Comparison of ENCODE assay signal across 27 cellular contexts in the genomic region with DNA sequence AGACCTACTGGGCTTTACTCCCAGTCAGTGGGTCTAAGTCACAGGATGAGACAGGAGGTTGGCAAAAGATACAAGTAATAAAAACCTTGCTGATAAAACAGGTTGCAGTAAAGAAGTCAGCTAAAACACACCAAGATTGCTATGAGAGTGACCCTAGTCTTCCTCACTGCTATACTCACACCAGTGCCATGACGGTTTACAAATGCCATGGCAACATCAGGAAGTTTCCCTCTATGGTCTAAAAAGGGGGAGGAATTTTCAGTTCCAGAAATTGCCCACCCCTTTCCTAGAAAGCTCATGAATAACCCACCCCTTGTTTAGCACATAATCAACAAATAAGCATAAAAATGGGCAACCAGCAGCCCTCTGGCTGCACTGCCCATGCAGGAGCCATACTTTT.
DNase-seq lines count a peak whose midpoint lies in the region; ATAC-seq, FAIRE-seq and TF ChIP-seq lines count a peak whose summit lies in the region.
"Had no signal": no experiment of that assay in that cellular context is flagged by ENCODE, and none has a peak within 500 bp of the region (broad histone marks: within the 10 kb centered on the region; RNA-seq: fewer than 3 reads in every experiment).

No MANE protein-coding gene starts in this region.

- no peaks in the 10 kb centered on the region for H3K36me3 ChIP-seq in HepG2 (replicated peaks in 1 of 2; ENCODE audit: control insufficient read depth in 1 of 2, insufficient read depth in 2 of 2, low read length in 2 of 2)
- H3K36me3 ChIP-seq in right lobe of liver = no peaks in the 10 kb centered on the region
- H3K36me3 ChIP-seq: left lung, SJCRH30, thoracic aorta had no signal

- WGBS in HepG2 (ENCODE audit: low lambda C conversion rate) = 40% methylated on average over 1 of the region's 1 CpG
- no CpG with 5 or more reads among the region's 1 CpG for WGBS in right lobe of liver (ENCODE audit: insufficient coverage, low coverage, low lambda C conversion rate, missing lambda C conversion rate)

- H3K9ac ChIP-seq in HepG2 (ENCODE audit: insufficient read depth, low read depth, low read length) = no peak overlapping the region

- intact Hi-C loops in HepG2 (cut with micrococcal nuclease; ENCODE audit: unreplicated experiment) = loop anchor here (5.0 kb wide), 1 partner anchor 37 kb away; no protein-coding TSS in a partner anchor
- intact Hi-C loops in right lobe of liver (cut with DNase I) = no loop called here

- H3K27me3 ChIP-seq in HepG2 (ENCODE audit: control insufficient read depth in 1 of 2, insufficient read depth in 2 of 2, low read length in 2 of 2) (no peaks in the 10 kb centered on the region; a peak in 1 of 5 replicates), right lobe of liver (no peaks in the 10 kb centered on the region)
- H3K27me3 ChIP-seq: left lung, SJCRH30 had no signal

- H3K9me3 ChIP-seq in HepG2 (ENCODE audit: low read length) (no peaks in the 10 kb centered on the region), right lobe of liver (no peaks in the 10 kb centered on the region)
- H3K9me3 ChIP-seq: left lung, SJCRH30, thoracic aorta had no signal

- H3K36me3 Mint-ChIP-seq in endothelial cell (ENCODE audit: low read depth, unreplicated experiment) (no peaks in the 10 kb centered on the region), nephron (ENCODE audit: low read depth) (no peaks in the 10 kb centered on the region), type B pancreatic cell (no peaks in the 10 kb centered on the region)
- H3K36me3 Mint-ChIP-seq: activated naive CD8-positive, alpha-beta T cell; T-cell had no signal

- TF ChIP-seq RAD21 in HepG2 (CRISPR knock-in tag; IDR thresholded peaks at IDR 0.05) = no peak

- H3K4me3 ChIP-seq in HepG2 (replicated peaks in 1 of 3; ENCODE audit: insufficient read depth in 1 of 3, low read depth in 2 of 3, low read length in 3 of 3) (no peak overlapping the region), right lobe of liver (no peak overlapping the region)
- H3K4me3 ChIP-seq: left lung, SJCRH30, thoracic aorta had no signal

- peak overlapping the region; percentile 79 for H3K27ac ChIP-seq in HepG2 (ENCODE audit: extremely low read length, insufficient read depth, low read length)
- no peak overlapping the region for H3K27ac ChIP-seq in right lobe of liver
- H3K27ac ChIP-seq: left lung, SJCRH30, thoracic aorta had no signal

- peaks cover 3% of the 10 kb centered on the region for H3K27me3 Mint-ChIP-seq in endothelial cell (ENCODE audit: unreplicated experiment)
- H3K27me3 Mint-ChIP-seq in nephron (ENCODE audit: low read depth) = no peaks in the 10 kb centered on the region
- H3K27me3 Mint-ChIP-seq in type B pancreatic cell = no peaks in the 10 kb centered on the region
- H3K27me3 Mint-ChIP-seq: activated CD4-positive, alpha-beta memory T cell treated with anti-CD3 and anti-CD28 coated beads, Interleukin-2, amount 10 ng/mL, durations not matched to agents 7 days and 5 days; activated naive CD8-positive, alpha-beta T cell; dendritic cell treated with granulocyte-macrophage colony-stimulating factor and Interleukin-4, amounts not matched to agents 40 ng/mL and 50 ng/mL, for 4 days; T-cell had no signal

- peaks cover 30% of the 10 kb centered on the region for H3K4me1 ChIP-seq in HepG2 (ENCODE audit: insufficient read depth, low read length)
- no peaks in the 10 kb centered on the region for H3K4me1 ChIP-seq in right lobe of liver
- H3K4me1 ChIP-seq: left lung, SJCRH30 had no signal

- DNase-seq in HepG2 (ENCODE audit: low spot score) (no peak), right lobe of liver (no peak), endothelial cell (ENCODE audit: low spot score) (no peak), type B pancreatic cell (ENCODE audit: extremely low spot score, unreplicated experiment) (no peak), ureter (ENCODE audit: low spot score) (no peak), GM12892 (ENCODE audit: insufficient read length) (no peak)
- DNase-seq in stimulated activated CD8-positive, alpha-beta memory T cell treated with anti-CD3 and anti-CD28 coated beads, Interleukin-4, amount 100 ng/mL, for 48 hours = no peak
- DNase-seq: activated CD4-positive, alpha-beta memory T cell treated with anti-CD3 and anti-CD28 coated beads, Interleukin-2, amount 10 ng/mL, durations not matched to agents 7 days and 5 days; activated CD8-positive, alpha-beta memory T cell treated with anti-CD3 and anti-CD28 coated beads, Interleukin-2, amount 50 U/mL, for 48 hours; anterior cingulate cortex; caudate nucleus; left lung; midbrain; NCI-H1105 treated with DMSO at 0.1 percent for 48 hours; NCI-H1930; NCI-H524; posterior cingulate gyrus; stimulated activated naive CD8-positive, alpha-beta T cell treated with anti-CD3 and anti-CD28 coated beads, Interleukin-15, Interleukin-2, amounts not matched to agents 100 U/mL and 50 U/mL, for 24 hours; T-cell had no signal

- no peaks in the 10 kb centered on the region for H3K79me2 ChIP-seq in HepG2 (ENCODE audit: insufficient read depth, low read length)

- BruUV-seq in HepG2 (replicated peaks; lab: Mats Ljungman, UMichigan) = no TSS peak

- TF ChIP-seq POLR2A in HepG2 (IDR thresholded peaks at IDR 0.05; ENCODE audit: insufficient read depth in 1 of 2, low read depth in 2 of 2, low read length in 2 of 2) (no peak), right lobe of liver (IDR thresholded peaks at IDR 0.05) (no peak), GM12892 (IDR thresholded peaks at IDR 0.05; ENCODE audit: low read depth, low read length) (no peak)

- FAIRE-seq in HepG2 (lab: Jason Lieb, UNC) (no peak), GM12892 (lab: Jason Lieb, UNC) (no peak)
- FAIRE-seq: endometrium had no signal

- TF ChIP-seq EP300 in HepG2 (IDR thresholded peaks at IDR 0.05; ENCODE audit: low read depth in 2 of 2, low read length in 2 of 2) (no peak), HepG2 (CRISPR knock-in tag; IDR thresholded peaks at IDR 0.05; ENCODE audit: borderline replicate concordance) (no peak)

- peak overlapping the region; percentile 100 for H3K27ac Mint-ChIP-seq in endothelial cell (ENCODE audit: unreplicated experiment)
- peak overlapping the region; percentile 69 to 79 (median 71) for H3K27ac Mint-ChIP-seq in nephron
- peak overlapping the region; percentile 91 for H3K27ac Mint-ChIP-seq in type B pancreatic cell
- H3K27ac Mint-ChIP-seq: activated CD4-positive, alpha-beta memory T cell treated with anti-CD3 and anti-CD28 coated beads, Interleukin-2, amount 10 ng/mL, durations not matched to agents 7 days and 5 days; activated naive CD8-positive, alpha-beta T cell; dendritic cell treated with granulocyte-macrophage colony-stimulating factor and Interleukin-4, amounts not matched to agents 40 ng/mL and 50 ng/mL, for 4 days; T-cell had no signal

- TF ChIP-seq CTCF in HepG2 (CRISPR knock-in tag; IDR thresholded peaks at IDR 0.05) (no peak), right lobe of liver (IDR thresholded peaks at IDR 0.05) (no peak), endothelial cell (IDR thresholded peaks at IDR 0.05; ENCODE audit: unreplicated experiment) (no peak), nephron (IDR thresholded peaks at IDR 0.05; ENCODE audit: unreplicated experiment in 3 of 3) (no peak), type B pancreatic cell (conservative IDR thresholded peaks at IDR 0.05) (no peak)

- H4K20me1 ChIP-seq in HepG2 (ENCODE audit: insufficient read depth, low read length) = no peaks in the 10 kb centered on the region

- no peaks in the 10 kb centered on the region for H3K9me3 Mint-ChIP-seq in endothelial cell (ENCODE audit: unreplicated experiment)
- H3K9me3 Mint-ChIP-seq in nephron = peaks cover 5% of the 10 kb centered on the region
- H3K9me3 Mint-ChIP-seq in type B pancreatic cell = no peaks in the 10 kb centered on the region

- POLR2A ChIA-PET in HepG2 (lab: Yijun Ruan, JAX) = no interaction called here

- peak overlapping the region; percentile 38; the same call in 1 of the 2 replicates for H3K4me2 ChIP-seq in HepG2 (ENCODE audit: low read depth, low read length)

- peaks cover 38% of the 10 kb centered on the region for H3K4me1 Mint-ChIP-seq in endothelial cell (ENCODE audit: unreplicated experiment)
- H3K4me1 Mint-ChIP-seq in nephron = peaks cover 6% of the 10 kb centered on the region
- H3K4me1 Mint-ChIP-seq in type B pancreatic cell (ENCODE audit: unreplicated experiment) = peaks cover 17% of the 10 kb centered on the region
- H3K4me1 Mint-ChIP-seq: activated CD4-positive, alpha-beta memory T cell treated with anti-CD3 and anti-CD28 coated beads, Interleukin-2, amount 10 ng/mL, durations not matched to agents 7 days and 5 days; neural crest cell; T-cell had no signal

- H3K4me3 Mint-ChIP-seq in endothelial cell (ENCODE audit: unreplicated experiment) (peak overlapping the region; percentile 38), nephron (no peak overlapping the region), type B pancreatic cell (peak overlapping the region; percentile 65)
- H3K4me3 Mint-ChIP-seq: activated CD4-positive, alpha-beta memory T cell treated with anti-CD3 and anti-CD28 coated beads, Interleukin-2, amount 10 ng/mL, durations not matched to agents 7 days and 5 days; activated naive CD8-positive, alpha-beta T cell; dendritic cell treated with granulocyte-macrophage colony-stimulating factor and Interleukin-4, amounts not matched to agents 40 ng/mL and 50 ng/mL, for 4 days; neural crest cell; T-cell had no signal

- no peak overlapping the region for H2AFZ ChIP-seq in HepG2 (ENCODE audit: low read length)

- ATAC-seq in HepG2 (0 out of 3 replicates have a peak, but pooled peaks have one; percentile 14), right lobe of liver (no peak)
- ATAC-seq: left lung; sciatic nerve; stimulated activated naive CD8-positive, alpha-beta T cell treated with anti-CD3 and anti-CD28 coated beads, Interleukin-15, Interleukin-2, amounts not matched to agents 100 U/mL and 50 U/mL, for 24 hours; T-cell had no signal

- CTCF ChIA-PET in HepG2 (lab: Yijun Ruan, JAX; ENCODE audit: low intra/inter-chr PET ratio, low total read pairs) = no interaction called here

- in situ Hi-C loops in HepG2 (cut with HindIII; ENCODE audit: extremely low pct_ligation_motif_present, low pct_unique_long_range_greater_than_20kb) = no loop called here

TF ChIP-seq in HepG2, 621 proteins besides CTCF, POLR2A, EP300 and RAD21 (continues in another document):
- TF ChIP-seq MIER3 (CRISPR knock-in tag; IDR thresholded peaks at IDR 0.05; ENCODE audit: borderline replicate concordance) (no peak), ZNF550 (CRISPR knock-in tag; IDR thresholded peaks at IDR 0.05; ENCODE audit: borderline replicate concordance) (no peak)

Comparison
In these comparisons a context has a peak if more than half of its experiments do, and no peak if none do; other contexts are left out.
1. H3K4me3 Mint-ChIP-seq: peak in endothelial cell (single experiment) and type B pancreatic cell (single experiment); none in nephron (0 of 3).
2. Peak in every context shown above with its lines, with median percentiles within 50 percentile points of each other: H3K27ac Mint-ChIP-seq.